19 cellular contexts compared by ENCODE assay signal in the genomic region with DNA sequence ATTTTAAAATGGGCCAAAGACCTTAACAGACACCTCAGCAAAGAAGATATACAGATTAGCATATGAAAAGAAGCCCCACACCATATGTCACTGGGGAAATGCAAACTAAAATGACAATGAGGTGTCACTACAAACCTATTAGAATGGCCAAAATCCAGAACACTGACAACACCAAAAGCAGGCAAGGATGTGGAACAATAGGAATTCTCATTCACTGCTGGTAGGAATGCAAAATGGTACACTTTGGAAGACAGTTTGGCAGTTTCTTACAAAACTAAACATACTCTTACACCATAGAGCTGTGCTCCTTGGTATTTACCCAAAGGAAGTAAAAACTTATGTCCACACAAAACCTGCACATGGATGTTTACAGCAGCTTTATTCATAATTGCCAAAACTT. TPM values are rescaled to one million over a fixed set of nuclear protein-coding genes. Genes with fewer than 3 reads are reported as not detected.
DNase-seq lines count a peak whose midpoint lies in the region; ATAC-seq, FAIRE-seq and TF ChIP-seq lines count a peak whose summit lies in the region.
"Had no signal": no experiment of that assay in that cellular context is flagged by ENCODE, and none has a peak within 500 bp of the region (broad histone marks: within the 10 kb centered on the region; RNA-seq: fewer than 3 reads in every experiment).

No MANE protein-coding gene starts in this region.

- TF ChIP-seq CTCF in HepG2 (CRISPR knock-in tag; IDR thresholded peaks at IDR 0.05) (no peak), right lobe of liver (IDR thresholded peaks at IDR 0.05) (no peak), PC-9 (conservative IDR thresholded peaks at IDR 0.05) (no peak)

- ATAC-seq in HepG2: no peak
- ATAC-seq in right lobe of liver: no peak
- ATAC-seq in effector memory CD8-positive, alpha-beta T cell (replicated peaks): no peak
- ATAC-seq: gastrocnemius medialis had no signal

- CTCF ChIA-PET in HepG2 (lab: Yijun Ruan, JAX; ENCODE audit: low intra/inter-chr PET ratio, low total read pairs): no interaction called here
- CTCF ChIA-PET in PC-9 (lab: Charles Lee): no interaction called here

- BruUV-seq in HepG2 (replicated peaks; lab: Mats Ljungman, UMichigan) (no TSS peak), PC-9 (replicated peaks; lab: Mats Ljungman, UMichigan) (no TSS peak)

- H3K4me2 ChIP-seq in HepG2 (ENCODE audit: low read depth, low read length) (no peak overlapping the region), PC-9 (no peak overlapping the region)

- TF ChIP-seq EP300 in HepG2 (IDR thresholded peaks at IDR 0.05; ENCODE audit: low read depth in 2 of 2, low read length in 2 of 2) (no peak), HepG2 (CRISPR knock-in tag; IDR thresholded peaks at IDR 0.05; ENCODE audit: borderline replicate concordance) (no peak)

- intact Hi-C loops in HepG2 (cut with micrococcal nuclease; ENCODE audit: unreplicated experiment): no loop called here
- intact Hi-C loops in right lobe of liver (cut with DNase I): no loop called here
- intact Hi-C loops in PC-9 (cut with micrococcal nuclease; ENCODE audit: unreplicated experiment): loop anchor here (2.0 kb wide), 1 partner anchor 23 kb away; a partner anchor contains a TSS

- H3K9me3 ChIP-seq in HepG2 (ENCODE audit: low read length): no peaks in the 10 kb centered on the region
- H3K9me3 ChIP-seq in right lobe of liver: no peaks in the 10 kb centered on the region
- H3K9me3 ChIP-seq in PC-9 (ENCODE audit: insufficient read depth, low read depth): no peaks in the 10 kb centered on the region; the same call in 1 of the 2 replicates
- H3K9me3 ChIP-seq: gastrocnemius medialis, left ventricle myocardium inferior, MG63, uterus had no signal

- H3K27ac Mint-ChIP-seq in effector memory CD8-positive, alpha-beta T cell: peak overlapping the region; percentile 83 to 92

- H3K4me1 ChIP-seq in HepG2 (ENCODE audit: insufficient read depth, low read length) (peaks cover 52% of the 10 kb centered on the region), right lobe of liver (peaks cover 0 to 26% (median 10%) of the 10 kb centered on the region in 4 donors), PC-9 (replicated peaks; ENCODE audit: insufficient read depth) (peaks cover 38% of the 10 kb centered on the region)
- H3K4me1 ChIP-seq: uterus had no signal

- no peak overlapping the region for H3K4me3 ChIP-seq in HepG2 (replicated peaks in 1 of 3; ENCODE audit: insufficient read depth in 1 of 3, low read depth in 2 of 3, low read length in 3 of 3)
- no peak overlapping the region for H3K4me3 ChIP-seq in right lobe of liver
- H3K4me3 ChIP-seq in PC-9: no peak overlapping the region
- H3K4me3 ChIP-seq: coronary artery, gastrocnemius medialis, left ventricle myocardium inferior, MG63, uterus had no signal

- H2AFZ ChIP-seq in HepG2 (ENCODE audit: low read length) (no peak overlapping the region), PC-9 (no peak overlapping the region)

- no peak for TF ChIP-seq RAD21 in HepG2 (CRISPR knock-in tag; IDR thresholded peaks at IDR 0.05)

- H3F3A ChIP-seq in PC-9 (ENCODE audit: insufficient read depth, low read depth): peaks cover 27% of the 10 kb centered on the region

- no peaks in the 10 kb centered on the region for H3K9me2 ChIP-seq in PC-9 (ENCODE audit: insufficient read depth)

- H3K27me3 Mint-ChIP-seq in effector memory CD8-positive, alpha-beta T cell: no peaks in the 10 kb centered on the region
- H3K27me3 Mint-ChIP-seq: progenitor cell of endocrine pancreas had no signal

- H3K9ac ChIP-seq in HepG2 (ENCODE audit: insufficient read depth, low read depth, low read length): no peak overlapping the region

- peak overlapping the region in 1 of 2 donors; percentile 62 for H3K4me3 Mint-ChIP-seq in effector memory CD8-positive, alpha-beta T cell

- no peak for FAIRE-seq in HepG2 (lab: Jason Lieb, UNC)

- H4K20me1 ChIP-seq in HepG2 (ENCODE audit: insufficient read depth, low read length): no peaks in the 10 kb centered on the region; the same call in 1 of the 2 replicates
- H4K20me1 ChIP-seq in PC-9 (ENCODE audit: insufficient read depth): no peaks in the 10 kb centered on the region

- H3K36me3 ChIP-seq in HepG2 (replicated peaks in 1 of 2; ENCODE audit: control insufficient read depth in 1 of 2, insufficient read depth in 2 of 2, low read length in 2 of 2) (peaks cover 2 to 12% of the 10 kb centered on the region in 2 experiments; a peak in 4 of 5 replicates), right lobe of liver (no peaks in the 10 kb centered on the region), PC-9 (ENCODE audit: low read depth) (0 out of 2 replicates have a peak, but pooled peaks cover 7% of the 10 kb centered on the region)
- H3K36me3 ChIP-seq: gastrocnemius medialis, left ventricle myocardium inferior, uterus had no signal

- H3K79me2 ChIP-seq in HepG2 (ENCODE audit: insufficient read depth, low read length) (peaks cover 94% of the 10 kb centered on the region), PC-9 (ENCODE audit: low read depth) (peaks cover 80% of the 10 kb centered on the region)

- POLR2A ChIA-PET in HepG2 (lab: Yijun Ruan, JAX): interaction anchor here (0.6 kb wide), 1 partner anchor 267 kb away, joined by 3 read pairs; no protein-coding TSS in a partner anchor
- POLR2A ChIA-PET in PC-9 (lab: Charles Lee; ENCODE audit: unreplicated experiment): no interaction called here

- H3K4me1 Mint-ChIP-seq in effector memory CD8-positive, alpha-beta T cell (ENCODE audit: low read depth in 2 of 2): peaks cover 37 to 69% of the 10 kb centered on the region in 2 donors

- H3K27ac ChIP-seq in HepG2 (ENCODE audit: extremely low read length, insufficient read depth, low read length) (no peak overlapping the region), right lobe of liver (no peak overlapping the region), PC-9 (peak overlapping the region; percentile 96)
- H3K27ac ChIP-seq: coronary artery, gastrocnemius medialis, left ventricle myocardium inferior, uterus had no signal

- peaks cover 32% of the 10 kb centered on the region for H3K36me3 Mint-ChIP-seq in effector memory CD8-positive, alpha-beta T cell (ENCODE audit: insufficient read depth)

- H3K9me3 Mint-ChIP-seq in effector memory CD8-positive, alpha-beta T cell: no peaks in the 10 kb centered on the region

- H3K27me3 ChIP-seq in HepG2 (ENCODE audit: control insufficient read depth in 1 of 2, insufficient read depth in 2 of 2, low read length in 2 of 2) (no peaks in the 10 kb centered on the region), right lobe of liver (no peaks in the 10 kb centered on the region), PC-9 (ENCODE audit: insufficient read depth, low read depth) (no peaks in the 10 kb centered on the region)
- H3K27me3 ChIP-seq: gastrocnemius medialis, MG63, uterus had no signal

- TF ChIP-seq POLR2A in HepG2 (IDR thresholded peaks at IDR 0.05; ENCODE audit: insufficient read depth in 1 of 2, low read depth in 2 of 2, low read length in 2 of 2): no peak
- TF ChIP-seq POLR2A in right lobe of liver (IDR thresholded peaks at IDR 0.05): no peak

- no peak for DNase-seq in HepG2 (ENCODE audit: low spot score)
- DNase-seq in right lobe of liver: no peak
- no peak for DNase-seq in PC-9
- DNase-seq in effector memory CD8-positive, alpha-beta T cell: no peak
- DNase-seq in Ammon's horn (ENCODE audit: low spot score): no peak
- DNase-seq in NOMO-1 treated with DMSO at 0.1 percent for 48 hours (lab: John Stamatoyannopoulos, UW; ENCODE audit: unreplicated experiment): no peak
- DNase-seq in RKO (ENCODE audit: low spot score): no peak
- no peak for DNase-seq in activated CD8-positive, alpha-beta memory T cell treated with anti-CD3 and anti-CD28 coated beads, Interleukin-2, amount 50 U/mL, for 48 hours
- DNase-seq: activated effector memory CD4-positive, alpha-beta T cell treated with anti-CD3 and anti-CD28 coated beads, Interleukin-2, amount 50 U/mL, for 16 hours; gastrocnemius medialis; HCEC 1CT; left ventricle myocardium inferior; MG63; NCI-H2029 treated with DMSO at 0.1 percent for 48 hours; stimulated activated CD4-positive, alpha-beta T cell treated with anti-CD3 and anti-CD28 coated beads, Interleukin-12 subunit alpha, Interleukin-12 subunit beta, amount 100 ng/mL, for 4 hours; stimulated activated naive CD4-positive, alpha-beta T cell treated with Interleukin-2 at 50 U/mL for 16 hours; uterus had no signal

- in situ Hi-C loops in HepG2 (cut with HindIII; ENCODE audit: extremely low pct_ligation_motif_present, low pct_unique_long_range_greater_than_20kb): no loop called here

TF ChIP-seq in HepG2, 621 proteins besides CTCF, POLR2A, EP300 and RAD21:
- TF ChIP-seq CAMTA2 (CRISPR knock-in tag; IDR thresholded peaks at IDR 0.05; ENCODE audit: borderline replicate concordance) (no peak), POLR2AphosphoS2 (IDR thresholded peaks at IDR 0.05; ENCODE audit: low read depth, low read length) (no peak), IRX3 (CRISPR knock-in tag; IDR thresholded peaks at IDR 0.05; ENCODE audit: borderline replicate concordance, low read depth) (no peak), ZNF7 (CRISPR knock-in tag; IDR thresholded peaks at IDR 0.05) (peak; percentile 99)

RNA-seq across cellular contexts. Expression of a gene that starts 23.1 kb away (rescaled TPM):
- total RNA-seq in HepG2 (2016; rRNA removed; fragmentation: Illumina TruSeq; extraction: Trizol) (71.5 and 91.5 TPM in 2 replicates), right lobe of liver (10 to 100 TPM; 24.1 to 35.4 (median 31.0) TPM), PC-9 (2021) (31.2 and 36.0 TPM in 2 replicates)
- 12.1 and 14.2 TPM in 2 replicates for total RNA-seq in HepG2 (2016; cell fraction: cytosol; rRNA removed; fragmentation: Illumina TruSeq; extraction: Trizol; ENCODE audit: low read depth)
- 70.6 and 87.4 TPM in 2 replicates for total RNA-seq in HepG2 (2016; cell fraction: insoluble cytoplasmic fraction; rRNA removed; fragmentation: Illumina TruSeq; extraction: Trizol)
- total RNA-seq in HepG2 (2016; cell fraction: membrane; rRNA removed; fragmentation: Illumina TruSeq; extraction: Trizol): 24.5 and 26.2 TPM in 2 replicates
- total RNA-seq in HepG2 (2016; cell fraction: nucleus; rRNA removed; fragmentation: Illumina TruSeq; extraction: Trizol): 78.4 and 79.2 TPM in 2 replicates
- 24.6 and 26.5 TPM in 2 replicates for polyA plus RNA-seq in HepG2 (2011; rRNA removed)
- 14.1 and 18.0 TPM in 2 replicates for polyA plus RNA-seq in HepG2 (2011; cell fraction: cytosol; rRNA removed)
- polyA plus RNA-seq in HepG2 (2011; cell fraction: nucleus; rRNA removed): 15.7 and 16.1 TPM in 2 replicates
- polyA plus RNA-seq in HepG2 (2012): 28.9 and 32.2 TPM in 2 replicates
- polyA plus RNA-seq in HepG2 (2016; cell fraction: cytosol; fragmentation: Illumina TruSeq; extraction: Trizol; ENCODE audit: low read depth): 1.6 and 1.9 TPM in 2 replicates
- 55.8 and 56.2 TPM in 2 replicates for polyA plus RNA-seq in HepG2 (2016; cell fraction: insoluble cytoplasmic fraction; fragmentation: Illumina TruSeq; extraction: Trizol; ENCODE audit: low read depth)
- 6.4 and 6.6 TPM in 2 replicates for polyA plus RNA-seq in HepG2 (2016; cell fraction: membrane; fragmentation: Illumina TruSeq; extraction: Trizol; ENCODE audit: low read depth)
- polyA plus RNA-seq in HepG2 (2016; cell fraction: nucleus; fragmentation: Illumina TruSeq; extraction: Trizol; ENCODE audit: insufficient read depth, low read depth): 46.4 and 47.1 TPM in 2 replicates
- polyA minus RNA-seq in HepG2 (2011; rRNA and poly(A)+ RNA removed; ENCODE audit: low replicate concordance): 18.2 and 60.6 TPM in 2 replicates
- polyA minus RNA-seq in HepG2 (2011; cell fraction: cytosol; rRNA and poly(A)+ RNA removed): 29.5 and 31.8 TPM in 2 replicates
- 77.6 and 81.4 TPM in 2 replicates for polyA minus RNA-seq in HepG2 (2011; cell fraction: nucleus; rRNA and poly(A)+ RNA removed)
